In the genomic region with DNA sequence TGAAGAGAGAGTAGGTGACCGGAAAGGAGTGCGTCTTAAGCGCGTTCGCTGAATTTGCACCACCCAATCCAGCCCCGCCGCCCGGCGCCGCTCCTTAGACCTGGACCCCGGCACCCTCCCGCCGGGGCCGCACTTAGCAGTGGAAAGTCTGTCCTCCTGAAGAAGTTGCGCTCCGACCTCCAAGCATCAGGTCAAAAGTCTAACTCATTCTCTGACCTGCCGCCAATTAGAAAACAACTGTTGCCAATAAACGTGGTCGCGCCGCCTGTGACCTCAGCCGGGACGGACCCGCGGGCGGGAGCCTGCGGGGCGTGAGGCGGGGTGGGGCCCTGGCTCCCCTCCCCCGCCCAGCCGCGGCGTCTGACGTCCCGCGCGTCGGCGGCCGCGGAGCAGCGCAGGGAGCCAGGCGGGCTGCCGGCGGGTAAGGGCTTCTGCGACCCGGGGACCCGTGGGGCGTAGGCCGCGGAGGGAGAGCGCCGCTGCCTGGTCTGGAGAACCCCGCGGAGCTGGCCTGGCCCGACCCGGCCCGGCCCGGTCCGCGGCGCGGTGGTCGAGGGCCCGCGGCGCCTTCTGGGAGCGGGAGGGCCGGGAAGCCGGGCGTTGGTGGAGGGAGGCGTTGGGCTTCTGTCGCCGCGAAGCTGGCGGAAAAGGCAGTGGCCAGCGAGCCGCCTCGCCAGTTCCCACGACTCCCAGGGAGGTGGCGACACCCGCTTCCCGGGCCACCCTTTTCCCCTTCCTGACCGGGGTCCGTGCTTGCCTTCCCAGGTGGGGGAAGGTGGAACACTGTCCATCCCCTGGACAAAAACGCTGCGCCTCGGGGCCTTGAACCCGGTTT, we compare ENCODE assay signal across 8 cellular contexts. TPM values are rescaled to one million over a fixed set of nuclear protein-coding genes. Genes with fewer than 3 reads are reported as not detected.
DNase-seq lines count a peak whose midpoint lies in the region; ATAC-seq, FAIRE-seq and TF ChIP-seq lines count a peak whose summit lies in the region.

A gene with protein sequence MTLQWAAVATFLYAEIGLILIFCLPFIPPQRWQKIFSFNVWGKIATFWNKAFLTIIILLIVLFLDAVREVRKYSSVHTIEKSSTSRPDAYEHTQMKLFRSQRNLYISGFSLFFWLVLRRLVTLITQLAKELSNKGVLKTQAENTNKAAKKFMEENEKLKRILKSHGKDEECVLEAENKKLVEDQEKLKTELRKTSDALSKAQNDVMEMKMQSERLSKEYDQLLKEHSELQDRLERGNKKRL (plus strand): TSS at position 366 of the 835 bp plus-strand sequence. CDS start 527 bp downstream, outside the sequence.

- POLR2A ChIA-PET in AG04449 (lab: Yijun Ruan, JAX) = interaction anchor here (0.6 kb wide), 1 partner anchor 680 kb away, joined by 3 read pairs; no protein-coding TSS in a partner anchor

- peak; percentile 17 for TF ChIP-seq CTCF in AG04449 (IDR thresholded peaks at IDR 0.05; ENCODE audit: insufficient read depth, low read length, missing control alignments)
- TF ChIP-seq CTCF in kidney (IDR thresholded peaks at IDR 0.05; ENCODE audit: borderline replicate concordance, extremely low read depth, insufficient read depth) = no peak

- peak within 1 kb of the TSS; percentile 16 to 76 for H3K27ac ChIP-seq in kidney (ENCODE audit: low read depth in 2 of 2, low read length in 2 of 2)

- peak within 1 kb of the TSS; percentile 74 for H3K4me3 ChIP-seq in AG04449 (ENCODE audit: low read depth, low read length)
- H3K4me3 ChIP-seq in kidney (ENCODE audit: low read length in 2 of 2) = peak within 1 kb of the TSS; percentile 80 to 88

- H3K4me1 ChIP-seq in kidney (ENCODE audit: control insufficient read depth in 1 of 2, insufficient read depth in 1 of 2, low read depth in 1 of 2, low read length in 2 of 2) = peaks cover 3 to 4% of the 10 kb centered on the region in 2 donors

- intact Hi-C loops in kidney (cut with DNase I) = no loop called here

- no peak for DNase-seq in AG04449 (ENCODE audit: low read depth, low spot score)
- DNase-seq in NCI-H2196 treated with DMSO at 0.1 percent for 48 hours (lab: John Stamatoyannopoulos, UW; ENCODE audit: unreplicated experiment) = peak; percentile 35
- peak; percentile 26 for DNase-seq in activated CD4-positive, CD25-positive, alpha-beta regulatory T cell treated with anti-CD3 and anti-CD28 coated beads, Interleukin-2, amount 50 U/mL, for 16 hours (ENCODE audit: low read depth, low spot score)
- peak; percentile 66 for DNase-seq in cerebellar cortex (ENCODE audit: low spot score)
- peak; percentile 89 for DNase-seq in kidney
- DNase-seq in stimulated activated CD4-positive, alpha-beta T cell treated with anti-CD3 and anti-CD28 coated beads, Interleukin-15, amount 100 ng/mL, for 1 hour (ENCODE audit: low read depth in 1 of 2, low spot score in 1 of 2) = peak; percentile 32 to 59

- H3K9me3 ChIP-seq in kidney (ENCODE audit: control insufficient read depth in 1 of 2, low read length in 2 of 2) = no peaks in the 10 kb centered on the region

- ATAC-seq in GM18520 (IDR thresholded peaks at IDR 0.05; ENCODE audit: unreplicated experiment) = peak; percentile 83
- peak; percentile 85 for ATAC-seq in HG03039 (IDR thresholded peaks at IDR 0.05; ENCODE audit: unreplicated experiment)

- peaks cover 0 to 2% of the 10 kb centered on the region in 2 donors for H3K36me3 ChIP-seq in kidney (ENCODE audit: control insufficient read depth in 1 of 2, insufficient read depth in 2 of 2, low read length in 2 of 2)

- FAIRE-seq in kidney (lab: Jason Lieb, UNC) = no peak

- H3K9ac ChIP-seq in kidney (ENCODE audit: low read length in 2 of 2) = peak within 1 kb of the TSS; percentile 27 to 85

- CTCF ChIA-PET in AG04449 (lab: Yijun Ruan, JAX) = interaction anchor here (0.9 to 1.7 kb wide), 4 partner anchors 10 to 146 kb away, joined by 3 to 6 read pairs (median 4); no protein-coding TSS in a partner anchor

RNA-seq across cellular contexts. Expression of the gene that starts here (rescaled TPM):
- total RNA-seq in kidney = 50.2 TPM
- polyA plus RNA-seq in kidney (ENCODE audit: insufficient read depth, low read depth, low replicate concordance) = 31.2 TPM
